9 cellular contexts compared by ENCODE assay signal in the genomic region with DNA sequence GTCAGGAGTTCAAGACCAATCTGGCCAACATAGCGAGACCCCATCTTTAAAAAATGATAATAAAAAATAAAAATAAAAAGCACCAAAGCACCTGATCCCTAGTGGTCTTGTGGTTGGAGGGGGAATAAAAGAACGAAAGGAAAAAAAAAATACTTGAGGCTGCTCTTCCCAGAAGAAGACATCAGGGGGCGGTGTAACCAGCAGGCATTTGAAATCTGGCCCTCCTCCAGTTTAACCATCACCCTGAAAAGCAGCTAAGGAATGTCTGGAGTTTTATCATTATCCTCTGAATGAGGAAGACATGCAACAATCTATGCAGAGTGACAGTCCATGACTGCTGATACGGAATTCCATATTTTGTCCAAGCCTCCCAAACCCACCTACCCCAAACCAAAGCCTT. TPM values are rescaled to one million over a fixed set of nuclear protein-coding genes. Genes with fewer than 3 reads are reported as not detected.
A peak's percentile ranks its signal among the peaks of the same experiment; 100 is the strongest.
DNase-seq lines count a peak whose midpoint lies in the region; ATAC-seq and TF ChIP-seq lines count a peak whose summit lies in the region.
"Had no signal": no experiment of that assay in that cellular context is flagged by ENCODE, and none has a peak within 500 bp of the region (broad histone marks: within the 10 kb centered on the region; RNA-seq: fewer than 3 reads in every experiment).

No MANE protein-coding gene starts in this region.

- no peaks in the 10 kb centered on the region for H3K27me3 Mint-ChIP-seq in activated CD8-positive, alpha-beta T cell treated with anti-CD3 and anti-CD28 coated beads, Interleukin-2, amount 10 ng/mL, durations not matched to agents 7 days and 5 days (ENCODE audit: low read depth)
- H3K27me3 Mint-ChIP-seq in T-helper 17 cell: peaks cover 8% of the 10 kb centered on the region

- intact Hi-C loops in sigmoid colon (cut with DNase I): loop anchor here (10.0 kb wide), 1 partner anchor 261 kb away; no protein-coding TSS in a partner anchor

- TF ChIP-seq POLR2A in sigmoid colon (IDR thresholded peaks at IDR 0.05): no peak

- POLR2A ChIA-PET in activated CD8-positive, alpha-beta T cell treated with anti-CD3 and anti-CD28 coated beads, Interleukin-2, amount 10 ng/mL, durations not matched to agents 7 days and 5 days (lab: Charles Lee): interaction anchor here (0.5 to 0.6 kb wide), 2 partner anchors 85 to 151 kb away, joined by 3 read pairs; no protein-coding TSS in a partner anchor

- peaks cover 20% of the 10 kb centered on the region for H3K4me1 Mint-ChIP-seq in activated CD8-positive, alpha-beta T cell treated with anti-CD3 and anti-CD28 coated beads, Interleukin-2, amount 10 ng/mL, durations not matched to agents 7 days and 5 days (ENCODE audit: low read depth)
- peaks cover 2% of the 10 kb centered on the region for H3K4me1 Mint-ChIP-seq in T-helper 17 cell

- ATAC-seq in activated CD8-positive, alpha-beta T cell treated with anti-CD3 and anti-CD28 coated beads, Interleukin-2, amount 10 ng/mL, durations not matched to agents 7 days and 5 days: no peak
- no peak for ATAC-seq in T-helper 17 cell

- WGBS in sigmoid colon, 2 donors: 33 to 38% methylated on average over 4 of the region's 4 CpGs

- H3K9me3 ChIP-seq in BLaER1 treated with 17β-estradiol and CSF1 and Interleukin-3, amounts not matched to agents 10 nM and 100 nM (replicated peaks in 1 of 11): no peaks in the 10 kb centered on the region
- H3K9me3 ChIP-seq in sigmoid colon: no peaks in the 10 kb centered on the region
- H3K9me3 ChIP-seq in T-helper 17 cell (ENCODE audit: control insufficient read depth, low read length, poor library complexity, severe bottlenecking): no peaks in the 10 kb centered on the region

- no peak overlapping the region for H3K4me3 ChIP-seq in BLaER1 treated with 17β-estradiol and CSF1 and Interleukin-3, amounts not matched to agents 10 nM and 100 nM
- H3K4me3 ChIP-seq in H7 (ENCODE audit: insufficient read depth, low read depth, low read length): no peak overlapping the region
- no peak overlapping the region for H3K4me3 ChIP-seq in kidney epithelial cell (ENCODE audit: low read depth, low read length)
- H3K4me3 ChIP-seq in sigmoid colon: no peak overlapping the region

- H3K4me1 ChIP-seq in BLaER1 treated with 17β-estradiol and CSF1 and Interleukin-3, amounts not matched to agents 10 nM and 100 nM: peaks cover 49 to 64% (median 59%) of the 10 kb centered on the region in 10 experiments
- peaks cover 0 to 3% (median under 1%) of the 10 kb centered on the region in 4 donors for H3K4me1 ChIP-seq in sigmoid colon

- no peaks in the 10 kb centered on the region for H3K36me3 ChIP-seq in BLaER1 treated with 17β-estradiol and CSF1 and Interleukin-3, amounts not matched to agents 10 nM and 100 nM
- H3K36me3 ChIP-seq in H7 (replicated peaks; ENCODE audit: control insufficient read depth, insufficient read depth, low read length): no peaks in the 10 kb centered on the region
- H3K36me3 ChIP-seq in kidney epithelial cell (ENCODE audit: control insufficient read depth, insufficient read depth, low read length): no peaks in the 10 kb centered on the region
- no peaks in the 10 kb centered on the region for H3K36me3 ChIP-seq in sigmoid colon

- CTCF ChIA-PET in activated CD8-positive, alpha-beta T cell treated with anti-CD3 and anti-CD28 coated beads, Interleukin-2, amount 10 ng/mL, durations not matched to agents 7 days and 5 days (lab: Charles Lee): interaction anchor here (0.6 to 3.3 kb wide), 15 partner anchors 9 to 264 kb away, joined by 3 to 18 read pairs (median 3); no protein-coding TSS in a partner anchor

- H4K20me1 ChIP-seq in BLaER1 treated with 17β-estradiol and CSF1 and Interleukin-3, amounts not matched to agents 10 nM and 100 nM: no peaks in the 10 kb centered on the region

- TF ChIP-seq CTCF in kidney epithelial cell (IDR thresholded peaks at IDR 0.05; ENCODE audit: insufficient read depth, low read length, poor library complexity, severe bottlenecking): peak; percentile 59
- TF ChIP-seq CTCF in sigmoid colon (IDR thresholded peaks at IDR 0.05): no peak

- no peak overlapping the region for H3K27ac Mint-ChIP-seq in activated CD8-positive, alpha-beta T cell treated with anti-CD3 and anti-CD28 coated beads, Interleukin-2, amount 10 ng/mL, durations not matched to agents 7 days and 5 days
- H3K27ac Mint-ChIP-seq in T-helper 17 cell: no peak overlapping the region
- H3K27ac Mint-ChIP-seq: activated naive CD8-positive, alpha-beta T cell treated with anti-CD3 and anti-CD28 coated beads, Interleukin-2, amount 10 ng/mL, durations not matched to agents 7 days and 5 days had no signal

- no peak overlapping the region for H3K9ac ChIP-seq in BLaER1 treated with 17β-estradiol and CSF1 and Interleukin-3, amounts not matched to agents 10 nM and 100 nM

- peak; percentile 86 for DNase-seq in H7
- peak; percentile 38 for DNase-seq in activated CD8-positive, alpha-beta T cell treated with anti-CD3 and anti-CD28 coated beads, Interleukin-2, amount 10 ng/mL, durations not matched to agents 7 days and 5 days
- DNase-seq in kidney epithelial cell (ENCODE audit: low read depth): no peak
- no peak for DNase-seq in NCI-H510A treated with DMSO at 0.1 percent for 48 hours (lab: John Stamatoyannopoulos, UW)
- DNase-seq in dedifferentiated amniotic fluid mesenchymal stem cell (ENCODE audit: extremely low spot score): no peak
- no peak for DNase-seq in sigmoid colon
- DNase-seq in T-helper 17 cell: no peak
- DNase-seq: activated naive CD8-positive, alpha-beta T cell treated with anti-CD3 and anti-CD28 coated beads, Interleukin-2, amount 10 ng/mL, durations not matched to agents 7 days and 5 days had no signal

- no peaks in the 10 kb centered on the region for H3K27me3 ChIP-seq in BLaER1 treated with 17β-estradiol and CSF1 and Interleukin-3, amounts not matched to agents 10 nM and 100 nM
- H3K27me3 ChIP-seq in H7 (ENCODE audit: control insufficient read depth, insufficient read depth, low read length) (no peaks in the 10 kb centered on the region; the same call in 1 of the 2 replicates), kidney epithelial cell (ENCODE audit: control insufficient read depth, insufficient read depth, low read length) (no peaks in the 10 kb centered on the region), sigmoid colon (peaks cover 0 to 5% (median 0%) of the 10 kb centered on the region in 3 donors)

- no peaks in the 10 kb centered on the region for H3K9me3 Mint-ChIP-seq in activated CD8-positive, alpha-beta T cell treated with anti-CD3 and anti-CD28 coated beads, Interleukin-2, amount 10 ng/mL, durations not matched to agents 7 days and 5 days (ENCODE audit: insufficient read depth)
- H3K9me3 Mint-ChIP-seq: activated naive CD8-positive, alpha-beta T cell treated with anti-CD3 and anti-CD28 coated beads, Interleukin-2, amount 10 ng/mL, durations not matched to agents 7 days and 5 days had no signal

- no peak overlapping the region for H3K27ac ChIP-seq in BLaER1 treated with 17β-estradiol and CSF1 and Interleukin-3, amounts not matched to agents 10 nM and 100 nM
- H3K27ac ChIP-seq in sigmoid colon: no peak overlapping the region

- TF ChIP-seq EP300 in sigmoid colon (IDR thresholded peaks at IDR 0.05): no peak

- no peak overlapping the region for H3K4me3 Mint-ChIP-seq in activated CD8-positive, alpha-beta T cell treated with anti-CD3 and anti-CD28 coated beads, Interleukin-2, amount 10 ng/mL, durations not matched to agents 7 days and 5 days
- H3K4me3 Mint-ChIP-seq in T-helper 17 cell: no peak overlapping the region
- H3K4me3 Mint-ChIP-seq: activated naive CD8-positive, alpha-beta T cell treated with anti-CD3 and anti-CD28 coated beads, Interleukin-2, amount 10 ng/mL, durations not matched to agents 7 days and 5 days had no signal

- no peaks in the 10 kb centered on the region for H3K36me3 Mint-ChIP-seq in activated CD8-positive, alpha-beta T cell treated with anti-CD3 and anti-CD28 coated beads, Interleukin-2, amount 10 ng/mL, durations not matched to agents 7 days and 5 days (ENCODE audit: low read depth)
- H3K36me3 Mint-ChIP-seq in T-helper 17 cell (ENCODE audit: low read depth): no peaks in the 10 kb centered on the region
- H3K36me3 Mint-ChIP-seq: activated naive CD8-positive, alpha-beta T cell treated with anti-CD3 and anti-CD28 coated beads, Interleukin-2, amount 10 ng/mL, durations not matched to agents 7 days and 5 days had no signal

- peak overlapping the region; percentile 42 to 87 (median 65) for H3K4me2 ChIP-seq in BLaER1 treated with 17β-estradiol and CSF1 and Interleukin-3, amounts not matched to agents 10 nM and 100 nM

RNA-seq across cellular contexts. Expression of a gene that starts 5.6 kb away (rescaled TPM):
- total RNA-seq in H7 (2014; rRNA removed; shearing (Covaris generic)): 29.5 and 31.1 TPM in 2 replicates
- 10 to 100 TPM; 34.3 to 35.9 TPM for total RNA-seq in activated CD8-positive, alpha-beta T cell treated with anti-CD3 and anti-CD28 coated beads, Interleukin-2, amount 10 ng/mL, durations not matched to agents 7 days and 5 days
- total RNA-seq in kidney epithelial cell (32.9 and 35.3 TPM in 2 replicates), sigmoid colon (10 to 100 TPM; 17.8 to 49.0 (median 24.0) TPM), T-helper 17 cell (10 to 100 TPM; 26.1 to 31.5 TPM)
- 10 to 100 TPM; 23.4 to 55.5 (median 48.4) TPM for polyA plus RNA-seq in sigmoid colon

RNA-seq across cellular contexts. Expression of a gene that starts 26.4 kb away (rescaled TPM):
- total RNA-seq in H7 (2014; rRNA removed; shearing (Covaris generic)): 188 and 201 TPM in 2 replicates
- total RNA-seq in activated CD8-positive, alpha-beta T cell treated with anti-CD3 and anti-CD28 coated beads, Interleukin-2, amount 10 ng/mL, durations not matched to agents 7 days and 5 days: 10 to 100 TPM; 28.5 to 33.6 TPM
- 186 and 219 TPM in 2 replicates for total RNA-seq in kidney epithelial cell
- total RNA-seq in sigmoid colon: 100 to 1,000 TPM in 3 of 4 donors, 10 to 100 TPM in 1; 94.2 to 143 (median 111) TPM
- polyA plus RNA-seq in sigmoid colon: 100 to 1,000 TPM; 241 to 340 (median 304) TPM
- total RNA-seq in T-helper 17 cell: 10 to 100 TPM in 1 of 2 donors, 1 to 10 TPM in 1; 6.4 to 12.3 TPM

RNA-seq across cellular contexts. Expression of a gene that starts 26.7 kb away (rescaled TPM):
- 39.9 and 45.7 TPM in 2 replicates for total RNA-seq in H7 (2014; rRNA removed; shearing (Covaris generic))
- total RNA-seq in activated CD8-positive, alpha-beta T cell treated with anti-CD3 and anti-CD28 coated beads, Interleukin-2, amount 10 ng/mL, durations not matched to agents 7 days and 5 days: 1 to 10 TPM; 8.3 to 9.4 TPM
- total RNA-seq in kidney epithelial cell (49.2 and 64.3 TPM in 2 replicates), sigmoid colon (10 to 100 TPM; 29.1 to 31.4 (median 30.3) TPM), T-helper 17 cell (10 to 100 TPM in 1 of 2 donors, under 1 TPM in 1; 0.60 to 10.7 TPM)
- 1,000 to 10,000 TPM in 1 of 3 donors, 100 to 1,000 TPM in 2; 390 to 1,038 (median 663) TPM for polyA plus RNA-seq in sigmoid colon

Comparison
In these comparisons a context has a peak if more than half of its experiments do, and no peak if none do; other contexts are left out.
1. DNase-seq: peak in H7 (single experiment) and activated CD8-positive, alpha-beta T cell treated with anti-CD3 and anti-CD28 coated beads, Interleukin-2, amount 10 ng/mL, durations not matched to agents 7 days and 5 days (single experiment); none in kidney epithelial cell (single experiment), NCI-H510A treated with DMSO at 0.1 percent for 48 hours (single experiment), dedifferentiated amniotic fluid mesenchymal stem cell (single experiment), sigmoid colon (single experiment) and T-helper 17 cell (0 of 3).